Comparison of ENCODE assay signal across 21 cellular contexts in genomic region chr18:73947180-73947989, GRCh38.
A peak's percentile ranks its signal among the peaks of the same experiment; 100 is the strongest.
DNase-seq lines count a peak whose midpoint lies in the region; ATAC-seq and TF ChIP-seq lines count a peak whose summit lies in the region.
"Had no signal": no experiment of that assay in that cellular context is flagged by ENCODE, and none has a peak within 500 bp of the region (broad histone marks: within the 10 kb centered on the region; RNA-seq: fewer than 3 reads in every experiment).

No MANE protein-coding gene starts in this region.

- H3K4me3 Mint-ChIP-seq in neural progenitor cell, result no peak overlapping the region
- H3K4me3 Mint-ChIP-seq in activated CD4-positive, alpha-beta memory T cell treated with anti-CD3 and anti-CD28 coated beads, Interleukin-2, amount 10 ng/mL, durations not matched to agents 7 days and 5 days, result no peak overlapping the region
- H3K4me3 Mint-ChIP-seq: CD8-positive, alpha-beta T cell had no signal

- POLR2A ChIA-PET in activated CD4-positive, alpha-beta memory T cell treated with anti-CD3 and anti-CD28 coated beads, Interleukin-2, amount 10 ng/mL, durations not matched to agents 7 days and 5 days (lab: Charles Lee), result no interaction called here

- no peak for TF ChIP-seq CTCF in esophagus muscularis mucosa (IDR thresholded peaks at IDR 0.05)
- no peak for TF ChIP-seq CTCF in neural progenitor cell (IDR thresholded peaks at IDR 0.05)

- no peak overlapping the region for H3K9ac ChIP-seq in neural progenitor cell

- H3K79me2 ChIP-seq in neural progenitor cell (ENCODE audit: low read depth), result no peaks in the 10 kb centered on the region

- CTCF ChIA-PET in activated CD4-positive, alpha-beta memory T cell treated with anti-CD3 and anti-CD28 coated beads, Interleukin-2, amount 10 ng/mL, durations not matched to agents 7 days and 5 days (lab: Charles Lee), result interaction anchor here (1.1 kb wide), 1 partner anchor 14 kb away, joined by 3 read pairs; no protein-coding TSS in a partner anchor

- no peak for ATAC-seq in GM19467 (IDR thresholded peaks at IDR 0.05; ENCODE audit: unreplicated experiment)
- ATAC-seq: CD8-positive, alpha-beta T cell; GM12878; psoas muscle had no signal

- H3K4me1 ChIP-seq in esophagus muscularis mucosa (no peaks in the 10 kb centered on the region), neural progenitor cell (no peaks in the 10 kb centered on the region)
- H3K4me1 ChIP-seq: psoas muscle, thyroid gland had no signal

- H3K27ac Mint-ChIP-seq in neural progenitor cell, result no peak overlapping the region
- H3K27ac Mint-ChIP-seq in activated CD4-positive, alpha-beta memory T cell treated with anti-CD3 and anti-CD28 coated beads, Interleukin-2, amount 10 ng/mL, durations not matched to agents 7 days and 5 days, result no peak overlapping the region
- H3K27ac Mint-ChIP-seq: CD8-positive, alpha-beta T cell had no signal

- H3K4me3 ChIP-seq in esophagus muscularis mucosa, result no peak overlapping the region
- no peak overlapping the region for H3K4me3 ChIP-seq in neural progenitor cell
- H3K4me3 ChIP-seq: cardiac muscle cell, GM12878, psoas muscle, thyroid gland had no signal

- no peaks in the 10 kb centered on the region for H3K36me3 Mint-ChIP-seq in neural progenitor cell
- no peaks in the 10 kb centered on the region for H3K36me3 Mint-ChIP-seq in activated CD4-positive, alpha-beta memory T cell treated with anti-CD3 and anti-CD28 coated beads, Interleukin-2, amount 10 ng/mL, durations not matched to agents 7 days and 5 days (ENCODE audit: low read depth)
- H3K36me3 Mint-ChIP-seq: CD8-positive, alpha-beta T cell had no signal

- intact Hi-C loops in esophagus muscularis mucosa (cut with DNase I), result no loop called here

- peaks cover 3% of the 10 kb centered on the region for H3K4me1 Mint-ChIP-seq in neural progenitor cell
- no peaks in the 10 kb centered on the region for H3K4me1 Mint-ChIP-seq in activated CD4-positive, alpha-beta memory T cell treated with anti-CD3 and anti-CD28 coated beads, Interleukin-2, amount 10 ng/mL, durations not matched to agents 7 days and 5 days

- H3K27me3 ChIP-seq in esophagus muscularis mucosa, result no peaks in the 10 kb centered on the region
- no peaks in the 10 kb centered on the region for H3K27me3 ChIP-seq in neural progenitor cell
- H3K27me3 ChIP-seq: cardiac muscle cell, thyroid gland had no signal

- no peak for TF ChIP-seq POLR2A in esophagus muscularis mucosa (IDR thresholded peaks at IDR 0.05; ENCODE audit: low read depth)

- peaks cover 2% of the 10 kb centered on the region for H3K27me3 Mint-ChIP-seq in neural progenitor cell (ENCODE audit: insufficient read depth, low read depth)
- no peaks in the 10 kb centered on the region for H3K27me3 Mint-ChIP-seq in activated CD4-positive, alpha-beta memory T cell treated with anti-CD3 and anti-CD28 coated beads, Interleukin-2, amount 10 ng/mL, durations not matched to agents 7 days and 5 days

- no peaks in the 10 kb centered on the region for H3K9me3 Mint-ChIP-seq in neural progenitor cell
- no peaks in the 10 kb centered on the region for H3K9me3 Mint-ChIP-seq in activated CD4-positive, alpha-beta memory T cell treated with anti-CD3 and anti-CD28 coated beads, Interleukin-2, amount 10 ng/mL, durations not matched to agents 7 days and 5 days
- H3K9me3 Mint-ChIP-seq: CD8-positive, alpha-beta T cell had no signal

- H3K36me3 ChIP-seq in esophagus muscularis mucosa (no peaks in the 10 kb centered on the region), neural progenitor cell (no peaks in the 10 kb centered on the region)
- H3K36me3 ChIP-seq: cardiac muscle cell, thyroid gland had no signal

- peak overlapping the region; percentile 12 for H2AFZ ChIP-seq in neural progenitor cell (replicated peaks)

- no peak overlapping the region for H3K27ac ChIP-seq in esophagus muscularis mucosa (replicated peaks in 1 of 4)
- H3K27ac ChIP-seq in neural progenitor cell, result no peak overlapping the region
- H3K27ac ChIP-seq: cardiac muscle cell, psoas muscle, thyroid gland had no signal

- DNase-seq in DMS153 treated with DMSO at 0.1 percent for 48 hours (lab: John Stamatoyannopoulos, UW; ENCODE audit: unreplicated experiment) (peak; percentile 55), RPMI7951 (ENCODE audit: low read depth) (peak; percentile 69), esophagus muscularis mucosa (ENCODE audit: extremely low spot score) (peak; percentile 21), neural progenitor cell (ENCODE audit: low spot score) (no peak), activated T-cell treated with anti-CD3 and anti-CD28 coated beads for 4 hours (no peak)
- DNase-seq in stimulated activated CD4-positive, alpha-beta T cell treated with anti-CD3 and anti-CD28 coated beads, Interleukin-4, amount 100 ng/mL, for 24 hours, result no peak
- DNase-seq in activated CD4-positive, alpha-beta memory T cell treated with anti-CD3 and anti-CD28 coated beads, Interleukin-2, amount 10 ng/mL, durations not matched to agents 7 days and 5 days, result no peak
- DNase-seq: activated CD4-positive, alpha-beta T cell treated with anti-CD3 and anti-CD28 coated beads, Interleukin-2, amount 50 U/mL, for 4 hours; activated gamma-delta T cell; CD8-positive, alpha-beta T cell; DMS79; hippocampal formation; MV-4-11; NCI-H1930; psoas muscle; stimulated activated CD4-positive, alpha-beta T cell treated with anti-CD3 and anti-CD28 coated beads, Interleukin-1b, Interleukin-23, amount 100 ng/mL, for 48 hours; stimulated activated naive CD4-positive, alpha-beta T cell; thyroid gland had no signal

- no peak overlapping the region for H3K4me2 ChIP-seq in neural progenitor cell

- no peaks in the 10 kb centered on the region for H3F3A ChIP-seq in neural progenitor cell (ENCODE audit: low read depth)

- H4K20me1 ChIP-seq in neural progenitor cell (ENCODE audit: low read depth), result no peaks in the 10 kb centered on the region

- peaks cover 0 to 5% (median 0%) of the 10 kb centered on the region in 4 donors for H3K9me3 ChIP-seq in esophagus muscularis mucosa
- no peaks in the 10 kb centered on the region for H3K9me3 ChIP-seq in neural progenitor cell (ENCODE audit: low read depth)
- H3K9me3 ChIP-seq: psoas muscle, thyroid gland had no signal

- no peak for TF ChIP-seq EP300 in esophagus muscularis mucosa (IDR thresholded peaks at IDR 0.05)

- WGBS in esophagus muscularis mucosa, result 82% methylated on average over 6 of the region's 6 CpGs

Comparison
In these comparisons a context has a peak if more than half of its experiments do, and no peak if none do; other contexts are left out.
1. DNase-seq: peak in DMS153 treated with DMSO at 0.1 percent for 48 hours (single experiment), RPMI7951 (single experiment) and esophagus muscularis mucosa (single experiment); none in neural progenitor cell (single experiment), stimulated activated CD4-positive, alpha-beta T cell treated with anti-CD3 and anti-CD28 coated beads, Interleukin-4, amount 100 ng/mL, for 24 hours (single experiment), activated T-cell treated with anti-CD3 and anti-CD28 coated beads for 4 hours (single experiment) and activated CD4-positive, alpha-beta memory T cell treated with anti-CD3 and anti-CD28 coated beads, Interleukin-2, amount 10 ng/mL, durations not matched to agents 7 days and 5 days (single experiment).